1 cellular context compared by ENCODE assay signal in the genomic region with DNA sequence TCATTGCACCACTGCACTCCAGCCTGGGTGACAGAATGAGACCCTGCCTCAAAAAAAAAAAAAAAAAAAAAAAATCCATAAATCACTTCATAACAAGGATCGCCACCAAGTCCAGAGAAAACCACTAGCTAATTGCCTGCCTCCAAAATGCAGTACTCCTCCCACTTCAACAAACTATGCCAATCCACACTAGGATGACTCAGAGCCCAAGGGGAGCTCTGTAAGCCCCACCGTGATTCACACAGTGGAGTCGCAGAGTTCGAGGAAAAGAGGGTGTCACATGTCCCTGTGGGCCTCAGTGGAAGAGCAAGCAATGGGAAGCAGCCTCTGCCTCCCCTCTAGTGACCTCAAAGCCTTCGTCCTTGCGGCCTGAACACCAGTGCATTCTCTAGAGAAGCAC.
TF ChIP-seq lines count a peak whose summit lies in the region.

No MANE protein-coding gene starts in this region.

TF ChIP-seq in K562, 482 proteins besides CTCF, POLR2A, EP300 and RAD21:
- TF ChIP-seq POLR2AphosphoS2 (IDR thresholded peaks at IDR 0.05; ENCODE audit: low read length) (no peak), ZNF431 (CRISPR knock-in tag; IDR thresholded peaks at IDR 0.05) (no peak), ZKSCAN3 (CRISPR knock-in tag; IDR thresholded peaks at IDR 0.05) (no peak), ZNF699 (CRISPR knock-in tag; IDR thresholded peaks at IDR 0.05; ENCODE audit: insufficient replicate concordance) (no peak), ZZZ3 (IDR thresholded peaks at IDR 0.05) (no peak), SRSF3 (IDR thresholded peaks at IDR 0.05; ENCODE audit: insufficient read depth, low read length) (no peak), EHMT2 (IDR thresholded peaks at IDR 0.05) (no peak), MAFF (IDR thresholded peaks at IDR 0.05; ENCODE audit: low read length) (no peak), CREBBP (IDR thresholded peaks at IDR 0.05; ENCODE audit: low read depth, low read length) (no peak), PHTF2 (CRISPR knock-in tag; IDR thresholded peaks at IDR 0.05) (no peak), NR3C1 (CRISPR knock-in tag; IDR thresholded peaks at IDR 0.05) (no peak), SIX5 (IDR thresholded peaks at IDR 0.05; ENCODE audit: borderline replicate concordance in 1 of 2, insufficient read depth in 1 of 2, low read depth in 1 of 2, low read length in 2 of 2) (no peak), ZNF121 (CRISPR knock-in tag; conservative IDR thresholded peaks at IDR 0.05) (no peak), JUN (IDR thresholded peaks at IDR 0.05; ENCODE audit: borderline replicate concordance, low read depth, low read length) (0 out of 2 replicates have a peak, but pooled peaks have one; percentile 16), JUN (CRISPR knock-in tag; IDR thresholded peaks at IDR 0.05; ENCODE audit: borderline replicate concordance) (no peak), ZNF263 (CRISPR knock-in tag; IDR thresholded peaks at IDR 0.05; ENCODE audit: borderline replicate concordance) (no peak), ZC3H8 (IDR thresholded peaks at IDR 0.05) (no peak), ZFP1 (CRISPR knock-in tag; IDR thresholded peaks at IDR 0.05) (no peak), FOXK2 (conservative IDR thresholded peaks at IDR 0.05 in 1 of 2, IDR thresholded peaks at IDR 0.05 in 1 of 2; ENCODE audit: low read depth in 2 of 2) (no peak), ARID1B (IDR thresholded peaks at IDR 0.05) (no peak), ZBTB7A (IDR thresholded peaks at IDR 0.05; ENCODE audit: borderline replicate concordance, control insufficient read depth, low read depth, low read length) (no peak), BRD9 (IDR thresholded peaks at IDR 0.05; ENCODE audit: low read depth, partially characterized antibody) (no peak), JUND (IDR thresholded peaks at IDR 0.05; ENCODE audit: borderline replicate concordance, low read depth, low read length) (peak; percentile 57; the same call in 1 of the 2 replicates), JUND (tag; IDR thresholded peaks at IDR 0.05; ENCODE audit: borderline replicate concordance, low read depth, low read length) (no peak), FOSL1 (tag; conservative IDR thresholded peaks at IDR 0.05) (peak; percentile 68), PHF20 (IDR thresholded peaks at IDR 0.05; ENCODE audit: partially characterized antibody) (no peak), EZH2 (IDR thresholded peaks at IDR 0.05; ENCODE audit: borderline replicate concordance, low read depth, low read length) (no peak), ZNF143 (CRISPR knock-in tag; IDR thresholded peaks at IDR 0.05) (no peak)
- TF ChIP-seq, protein P1, sequence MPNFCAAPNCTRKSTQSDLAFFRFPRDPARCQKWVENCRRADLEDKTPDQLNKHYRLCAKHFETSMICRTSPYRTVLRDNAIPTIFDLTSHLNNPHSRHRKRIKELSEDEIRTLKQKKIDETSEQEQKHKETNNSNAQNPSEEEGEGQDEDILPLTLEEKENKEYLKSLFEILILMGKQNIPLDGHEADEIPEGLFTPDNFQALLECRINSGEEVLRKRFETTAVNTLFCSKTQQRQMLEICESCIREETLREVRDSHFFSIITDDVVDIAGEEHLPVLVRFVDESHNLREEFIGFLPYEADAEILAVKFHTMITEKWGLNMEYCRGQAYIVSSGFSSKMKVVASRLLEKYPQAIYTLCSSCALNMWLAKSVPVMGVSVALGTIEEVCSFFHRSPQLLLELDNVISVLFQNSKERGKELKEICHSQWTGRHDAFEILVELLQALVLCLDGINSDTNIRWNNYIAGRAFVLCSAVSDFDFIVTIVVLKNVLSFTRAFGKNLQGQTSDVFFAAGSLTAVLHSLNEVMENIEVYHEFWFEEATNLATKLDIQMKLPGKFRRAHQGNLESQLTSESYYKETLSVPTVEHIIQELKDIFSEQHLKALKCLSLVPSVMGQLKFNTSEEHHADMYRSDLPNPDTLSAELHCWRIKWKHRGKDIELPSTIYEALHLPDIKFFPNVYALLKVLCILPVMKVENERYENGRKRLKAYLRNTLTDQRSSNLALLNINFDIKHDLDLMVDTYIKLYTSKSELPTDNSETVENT (CRISPR knock-in tag; IDR thresholded peaks at IDR 0.05): no peak
- TF ChIP-seq, protein P2, sequence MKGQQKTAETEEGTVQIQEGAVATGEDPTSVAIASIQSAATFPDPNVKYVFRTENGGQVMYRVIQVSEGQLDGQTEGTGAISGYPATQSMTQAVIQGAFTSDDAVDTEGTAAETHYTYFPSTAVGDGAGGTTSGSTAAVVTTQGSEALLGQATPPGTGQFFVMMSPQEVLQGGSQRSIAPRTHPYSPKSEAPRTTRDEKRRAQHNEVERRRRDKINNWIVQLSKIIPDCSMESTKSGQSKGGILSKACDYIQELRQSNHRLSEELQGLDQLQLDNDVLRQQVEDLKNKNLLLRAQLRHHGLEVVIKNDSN (CRISPR knock-in tag; IDR thresholded peaks at IDR 0.05): peak; percentile 22; the same call in 1 of the 2 replicates
- TF ChIP-seq, protein P3, sequence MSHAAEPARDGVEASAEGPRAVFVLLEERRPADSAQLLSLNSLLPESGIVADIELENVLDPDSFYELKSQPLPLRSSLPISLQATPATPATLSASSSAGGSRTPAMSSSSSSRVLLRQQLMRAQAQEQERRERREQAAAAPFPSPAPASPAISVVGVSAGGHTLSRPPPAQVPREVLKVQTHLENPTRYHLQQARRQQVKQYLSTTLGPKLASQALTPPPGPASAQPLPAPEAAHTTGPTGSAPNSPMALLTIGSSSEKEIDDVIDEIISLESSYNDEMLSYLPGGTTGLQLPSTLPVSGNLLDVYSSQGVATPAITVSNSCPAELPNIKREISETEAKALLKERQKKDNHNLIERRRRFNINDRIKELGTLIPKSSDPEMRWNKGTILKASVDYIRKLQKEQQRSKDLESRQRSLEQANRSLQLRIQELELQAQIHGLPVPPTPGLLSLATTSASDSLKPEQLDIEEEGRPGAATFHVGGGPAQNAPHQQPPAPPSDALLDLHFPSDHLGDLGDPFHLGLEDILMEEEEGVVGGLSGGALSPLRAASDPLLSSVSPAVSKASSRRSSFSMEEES (CRISPR knock-in tag; IDR thresholded peaks at IDR 0.05): no peak
- TF ChIP-seq, protein P4, sequence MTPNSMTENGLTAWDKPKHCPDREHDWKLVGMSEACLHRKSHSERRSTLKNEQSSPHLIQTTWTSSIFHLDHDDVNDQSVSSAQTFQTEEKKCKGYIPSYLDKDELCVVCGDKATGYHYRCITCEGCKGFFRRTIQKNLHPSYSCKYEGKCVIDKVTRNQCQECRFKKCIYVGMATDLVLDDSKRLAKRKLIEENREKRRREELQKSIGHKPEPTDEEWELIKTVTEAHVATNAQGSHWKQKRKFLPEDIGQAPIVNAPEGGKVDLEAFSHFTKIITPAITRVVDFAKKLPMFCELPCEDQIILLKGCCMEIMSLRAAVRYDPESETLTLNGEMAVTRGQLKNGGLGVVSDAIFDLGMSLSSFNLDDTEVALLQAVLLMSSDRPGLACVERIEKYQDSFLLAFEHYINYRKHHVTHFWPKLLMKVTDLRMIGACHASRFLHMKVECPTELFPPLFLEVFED (CRISPR knock-in tag; conservative IDR thresholded peaks at IDR 0.05): 0 out of 2 replicates have a peak, but pooled peaks have one; percentile 58
- TF ChIP-seq, protein P5, sequence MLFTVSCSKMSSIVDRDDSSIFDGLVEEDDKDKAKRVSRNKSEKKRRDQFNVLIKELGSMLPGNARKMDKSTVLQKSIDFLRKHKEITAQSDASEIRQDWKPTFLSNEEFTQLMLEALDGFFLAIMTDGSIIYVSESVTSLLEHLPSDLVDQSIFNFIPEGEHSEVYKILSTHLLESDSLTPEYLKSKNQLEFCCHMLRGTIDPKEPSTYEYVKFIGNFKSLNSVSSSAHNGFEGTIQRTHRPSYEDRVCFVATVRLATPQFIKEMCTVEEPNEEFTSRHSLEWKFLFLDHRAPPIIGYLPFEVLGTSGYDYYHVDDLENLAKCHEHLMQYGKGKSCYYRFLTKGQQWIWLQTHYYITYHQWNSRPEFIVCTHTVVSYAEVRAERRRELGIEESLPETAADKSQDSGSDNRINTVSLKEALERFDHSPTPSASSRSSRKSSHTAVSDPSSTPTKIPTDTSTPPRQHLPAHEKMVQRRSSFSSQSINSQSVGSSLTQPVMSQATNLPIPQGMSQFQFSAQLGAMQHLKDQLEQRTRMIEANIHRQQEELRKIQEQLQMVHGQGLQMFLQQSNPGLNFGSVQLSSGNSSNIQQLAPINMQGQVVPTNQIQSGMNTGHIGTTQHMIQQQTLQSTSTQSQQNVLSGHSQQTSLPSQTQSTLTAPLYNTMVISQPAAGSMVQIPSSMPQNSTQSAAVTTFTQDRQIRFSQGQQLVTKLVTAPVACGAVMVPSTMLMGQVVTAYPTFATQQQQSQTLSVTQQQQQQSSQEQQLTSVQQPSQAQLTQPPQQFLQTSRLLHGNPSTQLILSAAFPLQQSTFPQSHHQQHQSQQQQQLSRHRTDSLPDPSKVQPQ (CRISPR knock-in tag; IDR thresholded peaks at IDR 0.05; ENCODE audit: borderline replicate concordance): no peak
- TF ChIP-seq, protein P6, sequence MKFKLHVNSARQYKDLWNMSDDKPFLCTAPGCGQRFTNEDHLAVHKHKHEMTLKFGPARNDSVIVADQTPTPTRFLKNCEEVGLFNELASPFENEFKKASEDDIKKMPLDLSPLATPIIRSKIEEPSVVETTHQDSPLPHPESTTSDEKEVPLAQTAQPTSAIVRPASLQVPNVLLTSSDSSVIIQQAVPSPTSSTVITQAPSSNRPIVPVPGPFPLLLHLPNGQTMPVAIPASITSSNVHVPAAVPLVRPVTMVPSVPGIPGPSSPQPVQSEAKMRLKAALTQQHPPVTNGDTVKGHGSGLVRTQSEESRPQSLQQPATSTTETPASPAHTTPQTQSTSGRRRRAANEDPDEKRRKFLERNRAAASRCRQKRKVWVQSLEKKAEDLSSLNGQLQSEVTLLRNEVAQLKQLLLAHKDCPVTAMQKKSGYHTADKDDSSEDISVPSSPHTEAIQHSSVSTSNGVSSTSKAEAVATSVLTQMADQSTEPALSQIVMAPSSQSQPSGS (CRISPR knock-in tag; IDR thresholded peaks at IDR 0.05): no peak
- TF ChIP-seq, protein P7, sequence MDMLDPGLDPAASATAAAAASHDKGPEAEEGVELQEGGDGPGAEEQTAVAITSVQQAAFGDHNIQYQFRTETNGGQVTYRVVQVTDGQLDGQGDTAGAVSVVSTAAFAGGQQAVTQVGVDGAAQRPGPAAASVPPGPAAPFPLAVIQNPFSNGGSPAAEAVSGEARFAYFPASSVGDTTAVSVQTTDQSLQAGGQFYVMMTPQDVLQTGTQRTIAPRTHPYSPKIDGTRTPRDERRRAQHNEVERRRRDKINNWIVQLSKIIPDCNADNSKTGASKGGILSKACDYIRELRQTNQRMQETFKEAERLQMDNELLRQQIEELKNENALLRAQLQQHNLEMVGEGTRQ (CRISPR knock-in tag; IDR thresholded peaks at IDR 0.05): peak; percentile 26; the same call in 1 of the 2 replicates
- TF ChIP-seq, protein P8, sequence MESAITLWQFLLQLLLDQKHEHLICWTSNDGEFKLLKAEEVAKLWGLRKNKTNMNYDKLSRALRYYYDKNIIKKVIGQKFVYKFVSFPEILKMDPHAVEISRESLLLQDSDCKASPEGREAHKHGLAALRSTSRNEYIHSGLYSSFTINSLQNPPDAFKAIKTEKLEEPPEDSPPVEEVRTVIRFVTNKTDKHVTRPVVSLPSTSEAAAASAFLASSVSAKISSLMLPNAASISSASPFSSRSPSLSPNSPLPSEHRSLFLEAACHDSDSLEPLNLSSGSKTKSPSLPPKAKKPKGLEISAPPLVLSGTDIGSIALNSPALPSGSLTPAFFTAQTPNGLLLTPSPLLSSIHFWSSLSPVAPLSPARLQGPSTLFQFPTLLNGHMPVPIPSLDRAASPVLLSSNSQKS (CRISPR knock-in tag; IDR thresholded peaks at IDR 0.05): no peak
- TF ChIP-seq, protein P9, sequence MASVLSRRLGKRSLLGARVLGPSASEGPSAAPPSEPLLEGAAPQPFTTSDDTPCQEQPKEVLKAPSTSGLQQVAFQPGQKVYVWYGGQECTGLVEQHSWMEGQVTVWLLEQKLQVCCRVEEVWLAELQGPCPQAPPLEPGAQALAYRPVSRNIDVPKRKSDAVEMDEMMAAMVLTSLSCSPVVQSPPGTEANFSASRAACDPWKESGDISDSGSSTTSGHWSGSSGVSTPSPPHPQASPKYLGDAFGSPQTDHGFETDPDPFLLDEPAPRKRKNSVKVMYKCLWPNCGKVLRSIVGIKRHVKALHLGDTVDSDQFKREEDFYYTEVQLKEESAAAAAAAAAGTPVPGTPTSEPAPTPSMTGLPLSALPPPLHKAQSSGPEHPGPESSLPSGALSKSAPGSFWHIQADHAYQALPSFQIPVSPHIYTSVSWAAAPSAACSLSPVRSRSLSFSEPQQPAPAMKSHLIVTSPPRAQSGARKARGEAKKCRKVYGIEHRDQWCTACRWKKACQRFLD (CRISPR knock-in tag; IDR thresholded peaks at IDR 0.05): no peak
- TF ChIP-seq, protein P10, sequence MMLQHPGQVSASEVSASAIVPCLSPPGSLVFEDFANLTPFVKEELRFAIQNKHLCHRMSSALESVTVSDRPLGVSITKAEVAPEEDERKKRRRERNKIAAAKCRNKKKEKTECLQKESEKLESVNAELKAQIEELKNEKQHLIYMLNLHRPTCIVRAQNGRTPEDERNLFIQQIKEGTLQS (IDR thresholded peaks at IDR 0.05): peak; percentile 65
- TF ChIP-seq, protein P10 (CRISPR knock-in tag; conservative IDR thresholded peaks at IDR 0.05): no peak
- TF ChIP-seq, protein P11, sequence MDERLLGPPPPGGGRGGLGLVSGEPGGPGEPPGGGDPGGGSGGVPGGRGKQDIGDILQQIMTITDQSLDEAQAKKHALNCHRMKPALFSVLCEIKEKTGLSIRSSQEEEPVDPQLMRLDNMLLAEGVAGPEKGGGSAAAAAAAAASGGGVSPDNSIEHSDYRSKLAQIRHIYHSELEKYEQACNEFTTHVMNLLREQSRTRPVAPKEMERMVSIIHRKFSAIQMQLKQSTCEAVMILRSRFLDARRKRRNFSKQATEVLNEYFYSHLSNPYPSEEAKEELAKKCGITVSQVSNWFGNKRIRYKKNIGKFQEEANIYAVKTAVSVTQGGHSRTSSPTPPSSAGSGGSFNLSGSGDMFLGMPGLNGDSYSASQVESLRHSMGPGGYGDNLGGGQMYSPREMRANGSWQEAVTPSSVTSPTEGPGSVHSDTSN (CRISPR knock-in tag; IDR thresholded peaks at IDR 0.05; ENCODE audit: low read depth): no peak
- TF ChIP-seq, protein P11 (tag; conservative IDR thresholded peaks at IDR 0.05; ENCODE audit: low read depth): 0 out of 2 replicates have a peak, but pooled peaks have one; percentile 11
